In genomic region chr1:98340511-98340910, GRCh38 we compare ENCODE assay signal across 23 cellular contexts.
"Had no signal": no experiment of that assay in that cellular context is flagged by ENCODE, and none has a peak within 500 bp of the region (broad histone marks: within the 10 kb centered on the region; RNA-seq: fewer than 3 reads in every experiment).

No MANE protein-coding gene starts in this region.

- H3K27ac ChIP-seq: body of pancreas, coronary artery, lower lobe of right lung, sigmoid colon, upper lobe of right lung had no signal

- H3K4me1 ChIP-seq: lower lobe of right lung, sigmoid colon, upper lobe of right lung had no signal

- DNase-seq: activated B cell treated with CpG ODN at 0.5 μM for 24 hours; activated CD4-positive, alpha-beta T cell treated with anti-CD3 and anti-CD28 coated beads for 4 hours; activated CD8-positive, alpha-beta T cell treated with anti-CD3 and anti-CD28 coated beads for 36 hours; activated naive CD4-positive, alpha-beta T cell treated with Interleukin-2 at 50 U/mL for 16 hours; activated naive CD8-positive, alpha-beta T cell treated with anti-CD3 and anti-CD28 coated beads, Interleukin-2, amount 50 U/mL, for 24 hours; activated T-cell treated with anti-CD3 and anti-CD28 coated beads, Interleukin-2, amount 50 U/mL, for 24 hours; body of pancreas; central memory CD4-positive, alpha-beta T cell; foreskin fibroblast; hippocampal formation; islet precursor cell; lower lobe of right lung; natural killer cell; posterior cingulate gyrus; sigmoid colon; stimulated activated CD4-positive, alpha-beta T cell treated with anti-CD3 and anti-CD28 coated beads, Interleukin-12 subunit alpha, Interleukin-12 subunit beta, amount 100 ng/mL, for 4 hours; stimulated activated CD4-positive, alpha-beta T cell treated with anti-CD3 and anti-CD28 coated beads, Interleukin-1b, Interleukin-23, amount 100 ng/mL, for 48 hours; stimulated activated CD8-positive, alpha-beta memory T cell treated with anti-CD3 and anti-CD28 coated beads, Interleukin-4, amount 100 ng/mL, for 48 hours; stimulated activated naive CD4-positive, alpha-beta T cell; T-helper 1 cell; T-helper 9 cell; upper lobe of right lung had no signal

- H3K36me3 ChIP-seq: lower lobe of right lung, sigmoid colon, upper lobe of right lung had no signal

- H3K27me3 ChIP-seq: body of pancreas, sigmoid colon, upper lobe of right lung had no signal

- H3K4me3 ChIP-seq: body of pancreas, coronary artery, lower lobe of right lung, sigmoid colon, upper lobe of right lung had no signal

- H3K9me3 ChIP-seq: body of pancreas, lower lobe of right lung, sigmoid colon, upper lobe of right lung had no signal

- ATAC-seq: activated CD8-positive, alpha-beta T cell treated with anti-CD3 and anti-CD28 coated beads for 36 hours; activated naive CD8-positive, alpha-beta T cell treated with anti-CD3 and anti-CD28 coated beads, Interleukin-2, amount 50 U/mL, for 24 hours; body of pancreas; lower lobe of right lung; natural killer cell; upper lobe of right lung had no signal
